Comparison of ENCODE assay signal across 29 cellular contexts in genomic region chr10:74658511-74658910, GRCh38.
"Had no signal": no experiment of that assay in that cellular context is flagged by ENCODE, and none has a peak within 500 bp of the region (broad histone marks: within the 10 kb centered on the region; RNA-seq: fewer than 3 reads in every experiment).

No MANE protein-coding gene starts in this region.

- H3K27ac ChIP-seq: colonic mucosa, coronary artery, dorsolateral prefrontal cortex, epithelial cell of prostate, esophagus muscularis mucosa, esophagus squamous epithelium, foreskin keratinocyte, gastrocnemius medialis, gastroesophageal sphincter, heart left ventricle, heart right ventricle, hepatocyte had no signal

- H3K79me2 ChIP-seq: hepatocyte had no signal

- H3K27ac Mint-ChIP-seq: dendritic cell treated with granulocyte-macrophage colony-stimulating factor and Interleukin-4, amounts not matched to agents 40 ng/mL and 50 ng/mL, for 4 days; endodermal cell had no signal

- H3K36me3 ChIP-seq: colonic mucosa, esophagus muscularis mucosa, gastrocnemius medialis, gastroesophageal sphincter, heart left ventricle, heart right ventricle had no signal

- H3K4me2 ChIP-seq: hepatocyte had no signal

- H3K4me3 ChIP-seq: colonic mucosa, coronary artery, dorsolateral prefrontal cortex, esophagus muscularis mucosa, esophagus squamous epithelium, gastrocnemius medialis, gastroesophageal sphincter, heart left ventricle, heart right ventricle, hepatocyte had no signal

- ATAC-seq: esophagus mucosa, foreskin keratinocyte, gastrocnemius medialis, gastroesophageal sphincter, heart left ventricle, heart right ventricle had no signal

- H3K4me1 Mint-ChIP-seq: endodermal cell had no signal

- DNase-seq: colonic mucosa; cortex of kidney; dermis blood vessel endothelial cell; dorsolateral prefrontal cortex; effector CD4-positive, alpha-beta T cell; effector CD8-positive, alpha-beta T cell; effector memory CD4-positive, alpha-beta T cell; endodermal cell; erythroblast; esophagus squamous epithelium; foreskin fibroblast; foreskin keratinocyte; gastrocnemius medialis; glutamatergic neuron; head of caudate nucleus; heart left ventricle; heart right ventricle; hippocampal formation had no signal

- H3K27me3 Mint-ChIP-seq: dendritic cell treated with granulocyte-macrophage colony-stimulating factor and Interleukin-4, amounts not matched to agents 40 ng/mL and 50 ng/mL, for 4 days had no signal

- H3K27me3 ChIP-seq: colonic mucosa, dorsolateral prefrontal cortex, esophagus muscularis mucosa, esophagus squamous epithelium, foreskin keratinocyte, gastrocnemius medialis, gastroesophageal sphincter, heart left ventricle, heart right ventricle, hepatocyte had no signal

- H2AFZ ChIP-seq: hepatocyte had no signal

- H3K4me1 ChIP-seq: colonic mucosa, esophagus muscularis mucosa, esophagus squamous epithelium, foreskin keratinocyte, gastrocnemius medialis, gastroesophageal sphincter, heart left ventricle, heart right ventricle had no signal

- H3K9me3 ChIP-seq: colonic mucosa, esophagus muscularis mucosa, esophagus squamous epithelium, gastrocnemius medialis, gastroesophageal sphincter, heart left ventricle, heart right ventricle had no signal

- FAIRE-seq: colon, endometrium, endothelial cell of umbilical vein, frontal cortex had no signal

- H3K9me3 Mint-ChIP-seq: dendritic cell treated with granulocyte-macrophage colony-stimulating factor and Interleukin-4, amounts not matched to agents 40 ng/mL and 50 ng/mL, for 4 days; endodermal cell had no signal

- H3K4me3 Mint-ChIP-seq: dendritic cell treated with granulocyte-macrophage colony-stimulating factor and Interleukin-4, amounts not matched to agents 40 ng/mL and 50 ng/mL, for 4 days; endodermal cell had no signal
